ENCODE assay signal across 16 cellular contexts in genomic region chr12:5966486-5967095, GRCh38. TPM values are rescaled to one million over a fixed set of nuclear protein-coding genes. Genes with fewer than 3 reads are reported as not detected.
DNase-seq lines count a peak whose midpoint lies in the region; ATAC-seq and TF ChIP-seq lines count a peak whose summit lies in the region.
"Had no signal": no experiment of that assay in that cellular context is flagged by ENCODE, and none has a peak within 500 bp of the region (broad histone marks: within the 10 kb centered on the region; RNA-seq: fewer than 3 reads in every experiment).

No MANE protein-coding gene starts in this region.

- H3K9me3 ChIP-seq in Loucy (ENCODE audit: insufficient read depth, low read depth, low read length) (no peaks in the 10 kb centered on the region), OCI-LY7 (ENCODE audit: low read length) (no peaks in the 10 kb centered on the region), endodermal cell (ENCODE audit: control insufficient read depth, low read length) (no peaks in the 10 kb centered on the region)
- H3K9me3 ChIP-seq: Caco-2, HAP-1 had no signal

- no peak overlapping the region for H3K4me2 ChIP-seq in Loucy (ENCODE audit: low read depth, low read length, poor library complexity, severe bottlenecking)
- H3K4me2 ChIP-seq in OCI-LY7 (ENCODE audit: low read length), result no peak overlapping the region

- H3K4me3 Mint-ChIP-seq in endodermal cell, result no peak overlapping the region
- H3K4me3 Mint-ChIP-seq: CD4-positive, alpha-beta memory T cell; HFFc6 had no signal

- H3K79me2 ChIP-seq in Loucy (ENCODE audit: insufficient read depth, low read length), result no peaks in the 10 kb centered on the region
- H3K79me2 ChIP-seq in OCI-LY7 (ENCODE audit: insufficient read depth, low read depth, low read length), result no peaks in the 10 kb centered on the region

- DNase-seq in OCI-LY7 (ENCODE audit: low spot score), result no peak
- DNase-seq in endodermal cell, result peak; percentile 38
- peak; percentile 75 for DNase-seq in mesenteric fat pad (ENCODE audit: low spot score)
- DNase-seq in effector CD8-positive, alpha-beta T cell (lab: John Stamatoyannopoulos, UW), result no peak
- no peak for DNase-seq in GF-D8 (lab: John Stamatoyannopoulos, UW)
- no peak for DNase-seq in inferior parietal cortex (ENCODE audit: extremely low spot score)
- DNase-seq: DMS153, GOT3 had no signal

- H3K27ac Mint-ChIP-seq in endodermal cell, result no peak overlapping the region
- H3K27ac Mint-ChIP-seq: HFFc6 had no signal

- 84 to 87% methylated on average over 7 to 11 of the region's 11 CpGs for WGBS in endodermal cell (ENCODE audit: insufficient coverage in 1 of 2, insufficient read length in 1 of 2), 2 experiments

- H3K9me2 ChIP-seq in Loucy (replicated peaks; ENCODE audit: low read depth, low read length) (no peaks in the 10 kb centered on the region), OCI-LY7 (ENCODE audit: insufficient read depth, low read length) (no peaks in the 10 kb centered on the region)

- TF ChIP-seq CTCF in Loucy (conservative IDR thresholded peaks at IDR 0.05; ENCODE audit: low read length) (no peak), OCI-LY7 (conservative IDR thresholded peaks at IDR 0.05; ENCODE audit: low read length) (no peak), endodermal cell (conservative IDR thresholded peaks at IDR 0.05) (no peak)

- no peak overlapping the region for H3K9ac ChIP-seq in Loucy (ENCODE audit: low read depth, low read length, poor library complexity, severe bottlenecking)
- no peak overlapping the region for H3K9ac ChIP-seq in endodermal cell (ENCODE audit: extremely low read depth, low read length, poor library complexity, severe bottlenecking)

- CTCF ChIA-PET in OCI-LY7 (lab: Charles Lee; ENCODE audit: unreplicated experiment), result no interaction called here

- H3K9me3 Mint-ChIP-seq in endodermal cell, result no peaks in the 10 kb centered on the region
- H3K9me3 Mint-ChIP-seq: CD4-positive, alpha-beta memory T cell; HFFc6 had no signal

- no peaks in the 10 kb centered on the region for H3K27me3 Mint-ChIP-seq in endodermal cell (ENCODE audit: insufficient read depth)

- intact Hi-C loops in OCI-LY7 (cut with micrococcal nuclease; ENCODE audit: unreplicated experiment), result loop anchor here (1.0 to 5.0 kb wide), 2 partner anchors 22 to 76 kb away; no protein-coding TSS in a partner anchor

- H3K4me1 ChIP-seq in Loucy (ENCODE audit: insufficient read depth, low read length, poor library complexity, severe bottlenecking), result no peaks in the 10 kb centered on the region
- no peaks in the 10 kb centered on the region for H3K4me1 ChIP-seq in OCI-LY7 (ENCODE audit: insufficient read depth, low read length, poor library complexity, severe bottlenecking)
- no peaks in the 10 kb centered on the region for H3K4me1 ChIP-seq in endodermal cell (ENCODE audit: control insufficient read depth, insufficient read depth, low read length)
- H3K4me1 ChIP-seq: Caco-2, HAP-1 had no signal

- POLR2A ChIA-PET in OCI-LY7 (lab: Charles Lee), result no interaction called here

- H3K27ac ChIP-seq in OCI-LY7 (ENCODE audit: low read depth, low read length, poor library complexity, severe bottlenecking), result no peak overlapping the region
- H3K27ac ChIP-seq in endodermal cell (ENCODE audit: low read depth, low read length), result no peak overlapping the region

- H3K27me3 ChIP-seq in Loucy (ENCODE audit: insufficient read depth, low read length, poor library complexity, severe bottlenecking), result no peaks in the 10 kb centered on the region
- no peaks in the 10 kb centered on the region for H3K27me3 ChIP-seq in endodermal cell (ENCODE audit: control insufficient read depth, insufficient read depth, low read length, poor library complexity, severe bottlenecking)

- no peaks in the 10 kb centered on the region for H3F3A ChIP-seq in Loucy (ENCODE audit: low read depth)

- peaks cover 22% of the 10 kb centered on the region for H3K4me1 Mint-ChIP-seq in endodermal cell

- H2AFZ ChIP-seq in Loucy (ENCODE audit: low read length) (0 out of 2 replicates have a peak overlapping the region, but pooled peaks have one; percentile 75), OCI-LY7 (ENCODE audit: low read length) (peak overlapping the region; percentile 53; the same call in 1 of the 2 replicates)

- H4K20me1 ChIP-seq in Loucy (ENCODE audit: insufficient read depth, low read length, poor library complexity, severe bottlenecking) (no peaks in the 10 kb centered on the region), OCI-LY7 (ENCODE audit: insufficient read depth, low read length) (no peaks in the 10 kb centered on the region)

- no peak for ATAC-seq in HG02981 (IDR thresholded peaks at IDR 0.05; ENCODE audit: unreplicated experiment)

- H3K36me3 Mint-ChIP-seq in endodermal cell (ENCODE audit: low read depth), result peaks cover 72% of the 10 kb centered on the region
- H3K36me3 Mint-ChIP-seq: CD4-positive, alpha-beta memory T cell had no signal

- no TSS peak for BruUV-seq in OCI-LY7 (replicated peaks; lab: Mats Ljungman, UMichigan)

- H3K4me3 ChIP-seq in Loucy (ENCODE audit: low read length, poor library complexity, severe bottlenecking) (no peak overlapping the region), OCI-LY7 (ENCODE audit: low read depth, low read length, poor library complexity, severe bottlenecking) (no peak overlapping the region), endodermal cell (ENCODE audit: low read length) (no peak overlapping the region)
- H3K4me3 ChIP-seq: GM12878, HAP-1 had no signal

- no peaks in the 10 kb centered on the region for H3K36me3 ChIP-seq in Loucy (ENCODE audit: insufficient read depth, low read length)
- H3K36me3 ChIP-seq in OCI-LY7 (ENCODE audit: insufficient read depth, low read length), result no peaks in the 10 kb centered on the region
- H3K36me3 ChIP-seq in endodermal cell (ENCODE audit: control insufficient read depth, insufficient read depth, low read length), result peaks cover 16% of the 10 kb centered on the region
- H3K36me3 ChIP-seq: HAP-1 had no signal

RNA-seq across cellular contexts. Expression of gene ANO2, which starts 21.5 kb away (rescaled TPM):
- total RNA-seq in OCI-LY7 (2014; rRNA removed; shearing (Covaris generic)), result not detected in 2 replicates
- total RNA-seq in OCI-LY7 (2022) (not detected in 2 replicates), endodermal cell (10 to 100 TPM; 14.3 to 28.5 TPM), mesenteric fat pad (34.6 TPM)
- polyA plus RNA-seq in endodermal cell (2013, experiment 1 of 2), result 4.3 TPM
- polyA plus RNA-seq in endodermal cell (2013, experiment 2 of 2), result 5.0 TPM
- total RNA-seq: A673; CD4-positive, alpha-beta memory T cell; GM12878 had no signal
- polyA plus RNA-seq: CD4-positive, alpha-beta memory T cell; GM12878 had no signal

Comparison
In these comparisons a context has a peak if more than half of its experiments do, and no peak if none do; other contexts are left out.
1. DNase-seq: peak in endodermal cell (single experiment) and mesenteric fat pad (single experiment); none in OCI-LY7 (single experiment), effector CD8-positive, alpha-beta T cell (single experiment), GF-D8 (single experiment) and inferior parietal cortex (single experiment).
2. RNA of gene ANO2, which starts 21.5 kb away (total RNA-seq): 34.6 TPM in mesenteric fat pad (single experiment) and 14.3 to 28.5 TPM in endodermal cell; not detected in OCI-LY7; every median in the first group is over 10 times any median in the second.